In the genomic region with DNA sequence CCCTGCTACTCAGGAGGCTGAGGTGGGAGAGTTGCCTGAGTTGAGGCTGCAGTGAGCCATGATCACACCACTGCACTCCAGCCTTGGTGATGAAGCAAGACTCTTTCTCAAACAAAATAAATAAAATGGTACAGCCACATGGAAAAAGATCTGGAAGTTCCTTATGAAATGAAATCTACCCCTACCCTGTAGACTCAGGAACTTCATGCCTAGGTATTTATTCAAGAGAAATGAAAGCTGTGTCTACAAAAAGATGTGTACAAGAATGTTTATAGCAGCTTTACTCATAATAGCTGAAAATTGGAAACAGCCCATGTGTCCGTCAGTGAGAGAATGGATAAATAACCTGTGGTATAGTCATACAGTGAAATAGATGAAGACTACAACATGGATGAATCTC, we compare ENCODE assay signal across 9 cellular contexts.
"Had no signal": no experiment of that assay in that cellular context is flagged by ENCODE, and none has a peak within 500 bp of the region (broad histone marks: within the 10 kb centered on the region; RNA-seq: fewer than 3 reads in every experiment).

No MANE protein-coding gene starts in this region.

- H3K4me3 Mint-ChIP-seq: IgD-negative memory B cell had no signal

- H3K27ac Mint-ChIP-seq: IgD-negative memory B cell had no signal

- H3K27ac ChIP-seq: HL-60, KMS-11 had no signal

- DNase-seq: IMR-90, Karpas-422, KBM-7, KG1 had no signal

- ATAC-seq: HepG2, K562 had no signal

- H3K4me3 ChIP-seq: K562 had no signal
